10 cellular contexts compared by ENCODE assay signal in genomic region chr17:29573558-29573870, GRCh38. TPM values are rescaled to one million over a fixed set of nuclear protein-coding genes. Genes with fewer than 3 reads are reported as not detected.
DNase-seq lines count a peak whose midpoint lies in the region; ATAC-seq, FAIRE-seq and TF ChIP-seq lines count a peak whose summit lies in the region.
"Had no signal": no experiment of that assay in that cellular context is flagged by ENCODE, and none has a peak within 500 bp of the region (broad histone marks: within the 10 kb centered on the region; RNA-seq: fewer than 3 reads in every experiment).

No MANE protein-coding gene starts in this region.

- H3K9me3 ChIP-seq in kidney (ENCODE audit: control insufficient read depth in 1 of 2, low read length in 2 of 2) (no peaks in the 10 kb centered on the region), tibial nerve (no peaks in the 10 kb centered on the region)
- H3K9me3 ChIP-seq: adrenal gland, esophagus muscularis mucosa, upper lobe of left lung had no signal

- H3K27ac Mint-ChIP-seq in activated naive CD4-positive, alpha-beta T cell treated with anti-CD3 and anti-CD28 coated beads, Interleukin-2, amount 50 U/mL, for 72 hours: peak overlapping the region; percentile 65 to 72

- no peak for TF ChIP-seq POLR2A in tibial nerve (IDR thresholded peaks at IDR 0.05)

- no peak for ATAC-seq in activated naive CD4-positive, alpha-beta T cell treated with anti-CD3 and anti-CD28 coated beads, Interleukin-2, amount 50 U/mL, for 72 hours
- ATAC-seq in HG03378 (IDR thresholded peaks at IDR 0.05; ENCODE audit: unreplicated experiment): no peak

- H3K27me3 ChIP-seq in tibial nerve: no peaks in the 10 kb centered on the region
- H3K27me3 ChIP-seq: adrenal gland, esophagus muscularis mucosa, upper lobe of left lung had no signal

- TF ChIP-seq CTCF in kidney (IDR thresholded peaks at IDR 0.05; ENCODE audit: borderline replicate concordance, extremely low read depth, insufficient read depth) (no peak), tibial nerve (IDR thresholded peaks at IDR 0.05) (no peak)

- H3K9me3 Mint-ChIP-seq in activated naive CD4-positive, alpha-beta T cell treated with anti-CD3 and anti-CD28 coated beads, Interleukin-2, amount 50 U/mL, for 72 hours: no peaks in the 10 kb centered on the region

- no peak overlapping the region for H3K4me3 ChIP-seq in kidney (ENCODE audit: low read length in 2 of 2)
- no peak overlapping the region for H3K4me3 ChIP-seq in tibial nerve

- no peak overlapping the region for H3K9ac ChIP-seq in kidney (ENCODE audit: low read length in 2 of 2)

- DNase-seq in activated naive CD4-positive, alpha-beta T cell treated with anti-CD3 and anti-CD28 coated beads, Interleukin-2, amount 50 U/mL, for 72 hours (ENCODE audit: low spot score in 2 of 2): no peak
- DNase-seq in activated naive CD4-positive, alpha-beta T cell (lab: John Stamatoyannopoulos, UW): no peak
- DNase-seq in kidney: peak; percentile 69
- peak in 1 of 2 donors; percentile 3 for DNase-seq in tibial nerve (ENCODE audit: low spot score in 2 of 2)
- DNase-seq in NCI-H526 (lab: John Stamatoyannopoulos, UW): no peak
- DNase-seq: NCI-H2081 had no signal

- TF ChIP-seq EP300 in tibial nerve (IDR thresholded peaks at IDR 0.05): no peak

- H3K4me1 ChIP-seq in kidney (ENCODE audit: control insufficient read depth in 1 of 2, insufficient read depth in 1 of 2, low read depth in 1 of 2, low read length in 2 of 2) (peaks cover 10% of the 10 kb centered on the region in 2 donors), tibial nerve (peaks cover 0 to 75% (median 29%) of the 10 kb centered on the region in 4 donors)

- no peak for FAIRE-seq in kidney (lab: Jason Lieb, UNC)

- no peak overlapping the region for H3K27ac ChIP-seq in kidney (ENCODE audit: low read depth in 2 of 2, low read length in 2 of 2)
- H3K27ac ChIP-seq in tibial nerve: peak overlapping the region in 3 of 4 donors; percentile 18 to 90 (median 69)

- WGBS in tibial nerve, 2 donors: 64 to 77% methylated on average over 2 to 6 of the region's 6 CpGs

- peaks cover 0 to 10% of the 10 kb centered on the region in 2 donors for H3K36me3 Mint-ChIP-seq in activated naive CD4-positive, alpha-beta T cell treated with anti-CD3 and anti-CD28 coated beads, Interleukin-2, amount 50 U/mL, for 72 hours

- intact Hi-C loops in kidney (cut with DNase I): no loop called here

- H3K36me3 ChIP-seq in kidney (ENCODE audit: control insufficient read depth in 1 of 2, insufficient read depth in 2 of 2, low read length in 2 of 2) (peaks cover 12 to 13% of the 10 kb centered on the region in 2 donors), tibial nerve (peaks cover 0 to 53% (median 21%) of the 10 kb centered on the region in 3 donors)

RNA-seq across cellular contexts. Expression of gene TP53I13, which starts 5.0 kb away (rescaled TPM):
- total RNA-seq in activated naive CD4-positive, alpha-beta T cell treated with anti-CD3 and anti-CD28 coated beads, Interleukin-2, amount 50 U/mL, for 72 hours: 10 to 100 TPM; 29.9 to 52.1 TPM
- 51.6 TPM for total RNA-seq in kidney
- polyA plus RNA-seq in kidney (ENCODE audit: insufficient read depth, low read depth, low replicate concordance): 75.5 TPM
- 100 to 1,000 TPM; 119 to 188 (median 152) TPM for total RNA-seq in tibial nerve

RNA-seq across cellular contexts. Expression of gene ABHD15, which starts 6.7 kb away (rescaled TPM):
- total RNA-seq in activated naive CD4-positive, alpha-beta T cell treated with anti-CD3 and anti-CD28 coated beads, Interleukin-2, amount 50 U/mL, for 72 hours: 10 to 100 TPM in 1 of 2 donors, 1 to 10 TPM in 1; 5.1 to 10.6 TPM
- total RNA-seq in kidney (9.8 TPM), tibial nerve (10 to 100 TPM; 25.7 to 32.7 (median 30.3) TPM)
- 8.9 TPM for polyA plus RNA-seq in kidney (ENCODE audit: insufficient read depth, low read depth, low replicate concordance)

RNA-seq across cellular contexts. Expression of gene GIT1, which starts 15.9 kb away (rescaled TPM):
- 10 to 100 TPM; 49.8 to 67.8 TPM for total RNA-seq in activated naive CD4-positive, alpha-beta T cell treated with anti-CD3 and anti-CD28 coated beads, Interleukin-2, amount 50 U/mL, for 72 hours
- total RNA-seq in kidney (41.9 TPM), tibial nerve (100 to 1,000 TPM in 1 of 4 donors, 10 to 100 TPM in 3; 51.3 to 100 (median 89.7) TPM)
- 21.4 TPM for polyA plus RNA-seq in kidney (ENCODE audit: insufficient read depth, low read depth, low replicate concordance)

RNA-seq across cellular contexts. Expression of gene ANKRD13B, which starts 19.4 kb away (rescaled TPM):
- 10 to 100 TPM in 1 of 2 donors, 1 to 10 TPM in 1; 8.9 to 25.3 TPM for total RNA-seq in activated naive CD4-positive, alpha-beta T cell treated with anti-CD3 and anti-CD28 coated beads, Interleukin-2, amount 50 U/mL, for 72 hours
- 3.3 TPM for total RNA-seq in kidney
- polyA plus RNA-seq in kidney (ENCODE audit: insufficient read depth, low read depth, low replicate concordance): 2.8 TPM
- 10 to 100 TPM; 19.0 to 50.1 (median 26.4) TPM for total RNA-seq in tibial nerve

RNA-seq across cellular contexts. Expression of gene CORO6, which starts 49.2 kb away (rescaled TPM):
- 10 to 100 TPM; 17.3 to 47.3 TPM for total RNA-seq in activated naive CD4-positive, alpha-beta T cell treated with anti-CD3 and anti-CD28 coated beads, Interleukin-2, amount 50 U/mL, for 72 hours
- total RNA-seq in kidney (5.9 TPM), tibial nerve (100 to 1,000 TPM in 2 of 4 donors, 10 to 100 TPM in 2; 34.5 to 139 (median 83.1) TPM)
- polyA plus RNA-seq in kidney (ENCODE audit: insufficient read depth, low read depth, low replicate concordance): 2.1 TPM

Comparison
In these comparisons a context has a peak if more than half of its experiments do, and no peak if none do; other contexts are left out.
1. H3K27ac ChIP-seq: peak in tibial nerve (3 of 4); none in kidney (0 of 2).